22 cellular contexts compared by ENCODE assay signal in genomic region chr12:126454581-126454980, GRCh38.
"Had no signal": no experiment of that assay in that cellular context is flagged by ENCODE, and none has a peak within 500 bp of the region (broad histone marks: within the 10 kb centered on the region; RNA-seq: fewer than 3 reads in every experiment).

No MANE protein-coding gene starts in this region.

- H3K4me1 Mint-ChIP-seq: activated naive CD8-positive, alpha-beta T cell treated with anti-CD3 and anti-CD28 coated beads for 36 hours had no signal

- H3K27me3 ChIP-seq: body of pancreas, cardiac muscle cell, gastrocnemius medialis, tibial artery, uterus had no signal

- H3K27me3 Mint-ChIP-seq: activated naive CD8-positive, alpha-beta T cell treated with anti-CD3 and anti-CD28 coated beads for 36 hours; dendritic cell treated with granulocyte-macrophage colony-stimulating factor and Interleukin-4, amounts not matched to agents 40 ng/mL and 50 ng/mL, for 4 days; natural killer cell treated with Interleukin-12 subunit alpha and Interleukin-12 subunit beta and Interleukin-15 and Interleukin-18, amount 100 ng/mL, for 72 hours; stimulated activated naive CD8-positive, alpha-beta T cell treated with anti-CD3 and anti-CD28 coated beads, Interleukin-15, Interleukin-2, amounts not matched to agents 100 ng/mL and 50 ng/mL, for 24 hours had no signal

- H3K79me2 ChIP-seq: parathyroid adenoma had no signal

- H3K27ac ChIP-seq: body of pancreas, cardiac muscle cell, gastrocnemius medialis, parathyroid adenoma, tibial artery, uterus had no signal

- H3K4me3 ChIP-seq: body of pancreas, cardiac muscle cell, gastrocnemius medialis, tibial artery, uterus had no signal

- H3K9me3 ChIP-seq: body of pancreas, gastrocnemius medialis, tibial artery, uterus had no signal

- H2AFZ ChIP-seq: parathyroid adenoma had no signal

- H3K36me3 ChIP-seq: cardiac muscle cell, gastrocnemius medialis, tibial artery, uterus had no signal

- H3K27ac Mint-ChIP-seq: activated naive CD8-positive, alpha-beta T cell treated with anti-CD3 and anti-CD28 coated beads for 36 hours; dendritic cell treated with granulocyte-macrophage colony-stimulating factor and Interleukin-4, amounts not matched to agents 40 ng/mL and 50 ng/mL, for 4 days; natural killer cell treated with Interleukin-12 subunit alpha and Interleukin-12 subunit beta and Interleukin-15 and Interleukin-18, amount 100 ng/mL, for 72 hours; stimulated activated naive CD8-positive, alpha-beta T cell treated with anti-CD3 and anti-CD28 coated beads, Interleukin-15, Interleukin-2, amounts not matched to agents 100 ng/mL and 50 ng/mL, for 24 hours had no signal

- H3K4me1 ChIP-seq: body of pancreas, gastrocnemius medialis, parathyroid adenoma, tibial artery, uterus had no signal

- DNase-seq: activated CD4-positive, alpha-beta T cell treated with anti-CD3 and anti-CD28 coated beads for 1 hour; activated naive CD8-positive, alpha-beta T cell treated with anti-CD3 and anti-CD28 coated beads for 36 hours; activated T-cell treated with anti-CD3 and anti-CD28 coated beads, Interleukin-2, amount 50 U/mL, for 1 hour; effector CD4-positive, alpha-beta T cell; gastrocnemius medialis; hippocampal formation; left ventricle myocardium superior; mammary epithelial cell; midbrain; nucleus accumbens; right cardiac atrium; stimulated activated CD4-positive, alpha-beta T cell treated with anti-CD3 and anti-CD28 coated beads, Interleukin-4, amount 100 ng/mL, for 24 hours; substantia nigra; T-helper 1 cell; tibial artery; uterus had no signal

- H3K4me3 Mint-ChIP-seq: activated naive CD8-positive, alpha-beta T cell treated with anti-CD3 and anti-CD28 coated beads for 36 hours; dendritic cell treated with granulocyte-macrophage colony-stimulating factor and Interleukin-4, amounts not matched to agents 40 ng/mL and 50 ng/mL, for 4 days; natural killer cell treated with Interleukin-12 subunit alpha and Interleukin-12 subunit beta and Interleukin-15 and Interleukin-18, amount 100 ng/mL, for 72 hours; stimulated activated naive CD8-positive, alpha-beta T cell treated with anti-CD3 and anti-CD28 coated beads, Interleukin-15, Interleukin-2, amounts not matched to agents 100 ng/mL and 50 ng/mL, for 24 hours had no signal

- H3K9ac ChIP-seq: parathyroid adenoma had no signal

- H3K9me3 Mint-ChIP-seq: activated naive CD8-positive, alpha-beta T cell treated with anti-CD3 and anti-CD28 coated beads for 36 hours had no signal

- H3K36me3 Mint-ChIP-seq: activated naive CD8-positive, alpha-beta T cell treated with anti-CD3 and anti-CD28 coated beads for 36 hours; natural killer cell treated with Interleukin-12 subunit alpha and Interleukin-12 subunit beta and Interleukin-15 and Interleukin-18, amount 100 ng/mL, for 72 hours had no signal
